Comparison of ENCODE assay signal across 13 cellular contexts in the genomic region with DNA sequence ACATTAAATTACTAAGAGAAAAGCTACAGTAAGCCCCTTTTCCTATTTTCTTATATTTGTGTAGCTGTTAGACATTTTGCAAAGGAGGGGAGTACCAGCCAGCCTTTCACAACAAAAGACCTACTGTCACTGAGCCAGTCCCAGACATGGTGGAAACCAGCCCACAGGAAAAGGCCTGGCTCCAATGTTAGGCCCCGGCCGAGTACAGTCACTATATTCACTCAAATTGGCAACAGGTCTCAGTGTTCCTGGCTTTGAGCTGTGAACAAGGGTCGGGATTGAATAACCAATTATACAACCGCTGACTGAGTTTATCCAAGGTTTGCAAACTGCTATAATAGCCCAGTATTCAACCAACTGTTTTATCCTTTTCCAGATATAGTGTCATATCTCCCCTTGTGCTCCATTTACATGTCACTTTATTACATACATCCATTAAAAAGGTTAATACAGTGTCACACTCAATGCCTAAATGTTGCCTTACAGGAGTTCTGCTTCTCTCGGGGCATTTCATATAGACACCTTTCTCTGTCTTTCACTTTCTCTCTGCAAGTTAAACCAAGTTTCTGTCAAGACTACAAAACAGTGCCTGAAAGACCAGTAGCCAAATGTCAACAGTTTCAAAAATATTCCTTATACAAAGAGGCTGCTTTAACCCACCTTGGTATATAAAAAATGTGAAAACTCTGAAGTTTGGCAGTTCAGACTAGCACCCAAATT.
DNase-seq lines count a peak whose midpoint lies in the region; ATAC-seq, FAIRE-seq and TF ChIP-seq lines count a peak whose summit lies in the region.
"Had no signal": no experiment of that assay in that cellular context is flagged by ENCODE, and none has a peak within 500 bp of the region (broad histone marks: within the 10 kb centered on the region; RNA-seq: fewer than 3 reads in every experiment).

No MANE protein-coding gene starts in this region.

- no peaks in the 10 kb centered on the region for H3K4me1 ChIP-seq in fibroblast of lung (ENCODE audit: control insufficient read depth, extremely low read depth, insufficient read depth, low read length)
- H3K4me1 ChIP-seq in thyroid gland = no peaks in the 10 kb centered on the region
- H3K4me1 ChIP-seq in spleen = no peaks in the 10 kb centered on the region
- H3K4me1 ChIP-seq: adrenal gland had no signal

- H3K36me3 ChIP-seq in fibroblast of lung (ENCODE audit: control insufficient read depth, insufficient read depth, low read length) (no peaks in the 10 kb centered on the region), thyroid gland (no peaks in the 10 kb centered on the region), spleen (no peaks in the 10 kb centered on the region)
- H3K36me3 ChIP-seq: adrenal gland had no signal

- no peak for ATAC-seq in GM18519 (IDR thresholded peaks at IDR 0.05; ENCODE audit: low FRiP score, unreplicated experiment)

- H3K4me2 ChIP-seq in fibroblast of lung (ENCODE audit: extremely low read depth, insufficient read depth, low read length) = no peak overlapping the region

- peak overlapping the region; percentile 6 for H2AFZ ChIP-seq in fibroblast of lung (ENCODE audit: low read length)

- H3K79me2 ChIP-seq in fibroblast of lung (ENCODE audit: control insufficient read depth, insufficient read depth, low read length) = no peaks in the 10 kb centered on the region

- H3K27me3 ChIP-seq in fibroblast of lung (ENCODE audit: control insufficient read depth, insufficient read depth, low read length) = no peaks in the 10 kb centered on the region
- H3K27me3 ChIP-seq in thyroid gland = no peaks in the 10 kb centered on the region
- no peaks in the 10 kb centered on the region for H3K27me3 ChIP-seq in spleen (replicated peaks in 1 of 7)
- H3K27me3 ChIP-seq: adrenal gland had no signal

- 41 to 43% methylated on average over 5 of the region's 5 CpGs for WGBS in lower leg skin, 2 donors
- WGBS in thyroid gland, 2 donors = 70 to 82% methylated on average over 5 of the region's 5 CpGs
- 84 to 89% (median 86%) methylated on average over 5 of the region's 5 CpGs for WGBS in spleen, 5 donors

- H3K9me3 ChIP-seq in fibroblast of lung (ENCODE audit: control insufficient read depth, insufficient read depth, low read depth, low read length) (no peaks in the 10 kb centered on the region), thyroid gland (no peaks in the 10 kb centered on the region), spleen (no peaks in the 10 kb centered on the region)
- H3K9me3 ChIP-seq: adrenal gland had no signal

- TF ChIP-seq POLR2A in lower leg skin (IDR thresholded peaks at IDR 0.05) (no peak), thyroid gland (IDR thresholded peaks at IDR 0.05) (no peak), H54 (IDR thresholded peaks at IDR 0.05; ENCODE audit: low read depth, low read length) (no peak), spleen (IDR thresholded peaks at IDR 0.05) (no peak)

- intact Hi-C loops in lower leg skin (cut with DNase I; ENCODE audit: low total_unique reads) (no loop called here), thyroid gland (cut with DNase I) (no loop called here), spleen (cut with DNase I; ENCODE audit: low total_unique reads) (no loop called here)

- TF ChIP-seq CTCF in fibroblast of lung (conservative IDR thresholded peaks at IDR 0.05 in 1 of 2, IDR thresholded peaks at IDR 0.05 in 1 of 2; ENCODE audit: low read depth in 1 of 2, low read length in 2 of 2) (no peak), lower leg skin (IDR thresholded peaks at IDR 0.05) (no peak), thyroid gland (IDR thresholded peaks at IDR 0.05) (no peak), spleen (IDR thresholded peaks at IDR 0.05 in 8 of 11, conservative IDR thresholded peaks at IDR 0.05 in 3 of 11) (no peak)

- DNase-seq in NCI-H446 treated with DMSO at 0.1 percent for 48 hours (lab: John Stamatoyannopoulos, UW) (peak; percentile 83), fibroblast of lung (ENCODE audit: low read depth in 2 of 2) (peak in 1 of 2 donors; percentile 21), lower leg skin (ENCODE audit: low spot score in 2 of 2) (peak; percentile 15 to 81), thyroid gland (peak; percentile 3 to 5), H54 (ENCODE audit: insufficient read length, low spot score) (no peak), spleen (no peak)
- no peak for DNase-seq in activated CD4-positive, CD25-positive, alpha-beta regulatory T cell (lab: John Stamatoyannopoulos, UW)
- DNase-seq: COR-L47; stimulated activated naive CD4-positive, alpha-beta T cell treated with Interleukin-2 at 50 U/mL for 16 hours had no signal

- H4K20me1 ChIP-seq in fibroblast of lung (ENCODE audit: control insufficient read depth, extremely low read depth, insufficient read depth, low read length) = no peaks in the 10 kb centered on the region

- H3K27ac ChIP-seq in fibroblast of lung (ENCODE audit: insufficient read depth, low read length) = no peak overlapping the region
- H3K27ac ChIP-seq in thyroid gland = no peak overlapping the region
- no peak overlapping the region for H3K27ac ChIP-seq in spleen
- H3K27ac ChIP-seq: adrenal gland, epithelial cell of prostate had no signal

- no peak overlapping the region for H3K4me3 ChIP-seq in fibroblast of lung (replicated peaks in 1 of 4; ENCODE audit: control extremely low read depth in 1 of 4, insufficient read depth in 1 of 4, low read depth in 3 of 4, low read length in 4 of 4)
- no peak overlapping the region for H3K4me3 ChIP-seq in lower leg skin (ENCODE audit: low read depth, poor library complexity, severe bottlenecking)
- no peak overlapping the region for H3K4me3 ChIP-seq in thyroid gland (replicated peaks in 1 of 3)
- H3K4me3 ChIP-seq in spleen = no peak overlapping the region
- H3K4me3 ChIP-seq: adrenal gland had no signal

- H3K9ac ChIP-seq in fibroblast of lung (ENCODE audit: insufficient read depth, low read length) = no peak overlapping the region

- no peak for FAIRE-seq in H54 (lab: Jason Lieb, UNC)
- FAIRE-seq: H1 had no signal

Comparison
In these comparisons a context has a peak if more than half of its experiments do, and no peak if none do; other contexts are left out.
1. DNase-seq: peak in NCI-H446 treated with DMSO at 0.1 percent for 48 hours (single experiment), lower leg skin (2 of 2) and thyroid gland (2 of 2); none in activated CD4-positive, CD25-positive, alpha-beta regulatory T cell (0 of 4), H54 (single experiment) and spleen (single experiment).